In genomic region chr1:192476802-192477298, GRCh38 we compare ENCODE assay signal across 9 cellular contexts.
DNase-seq lines count a peak whose midpoint lies in the region; ATAC-seq and TF ChIP-seq lines count a peak whose summit lies in the region.
"Had no signal": no experiment of that assay in that cellular context is flagged by ENCODE, and none has a peak within 500 bp of the region (broad histone marks: within the 10 kb centered on the region; RNA-seq: fewer than 3 reads in every experiment).

No MANE protein-coding gene starts in this region.

- peaks cover 12% of the 10 kb centered on the region for H3K27me3 Mint-ChIP-seq in activated T-helper 1 cell treated with anti-CD3 and anti-CD28 coated beads, Interleukin-12 subunit alpha, Interleukin-12 subunit beta, Interleukin-2, Interleukin-4 antibody, amounts not matched to agents 30 ng/mL and 10 ng/mL and 1 ng/mL, durations not matched to agents 14 hours and 24 hours and 36 hours (ENCODE audit: insufficient read depth)

- no peaks in the 10 kb centered on the region for H3K36me3 Mint-ChIP-seq in activated T-helper 1 cell treated with anti-CD3 and anti-CD28 coated beads, Interleukin-12 subunit alpha, Interleukin-12 subunit beta, Interleukin-2, Interleukin-4 antibody, amounts not matched to agents 30 ng/mL and 10 ng/mL and 1 ng/mL, durations not matched to agents 14 hours and 24 hours and 36 hours (ENCODE audit: low read depth)

- H3K4me3 ChIP-seq in HEK293 (ENCODE audit: low read depth, low read length) = no peak overlapping the region
- peak overlapping the region in 2 of 10 donors; percentile 2 to 14 for H3K4me3 ChIP-seq in heart right ventricle

- no peak overlapping the region for H3K27ac Mint-ChIP-seq in activated T-helper 1 cell treated with anti-CD3 and anti-CD28 coated beads, Interleukin-12 subunit alpha, Interleukin-12 subunit beta, Interleukin-2, Interleukin-4 antibody, amounts not matched to agents 30 ng/mL and 10 ng/mL and 1 ng/mL, durations not matched to agents 14 hours and 24 hours and 36 hours

- H3K27ac ChIP-seq in HEK293 (ENCODE audit: extremely low read depth, low read depth, low read length) (no peak overlapping the region), heart right ventricle (peak overlapping the region in 7 of 10 donors; percentile 2 to 43 (median 32))
- H3K27ac ChIP-seq: KMS-11 had no signal

- no peak overlapping the region for H3K4me3 Mint-ChIP-seq in activated T-helper 1 cell treated with anti-CD3 and anti-CD28 coated beads, Interleukin-12 subunit alpha, Interleukin-12 subunit beta, Interleukin-2, Interleukin-4 antibody, amounts not matched to agents 30 ng/mL and 10 ng/mL and 1 ng/mL, durations not matched to agents 14 hours and 24 hours and 36 hours

- POLR2A ChIA-PET in HEK293 (lab: Yijun Ruan, JAX) = no interaction called here

- peak; percentile 89 for ATAC-seq in GM18867 (IDR thresholded peaks at IDR 0.05; ENCODE audit: unreplicated experiment)
- peak; percentile 67 to 93 (median 78) for ATAC-seq in heart right ventricle
- no peak for ATAC-seq in HG03196 (IDR thresholded peaks at IDR 0.05; ENCODE audit: unreplicated experiment)

- H3K4me1 ChIP-seq in HEK293 (ENCODE audit: control insufficient read depth, insufficient read depth, low read length) = no peaks in the 10 kb centered on the region
- peaks cover 0 to 14% (median 0%) of the 10 kb centered on the region in 9 donors for H3K4me1 ChIP-seq in heart right ventricle

- DNase-seq in NCI-H226 (peak; percentile 42), heart right ventricle (peak; percentile 41 to 44), UCSD-AML1 (lab: John Stamatoyannopoulos, UW; ENCODE audit: unreplicated experiment) (no peak), T1000 (lab: John Stamatoyannopoulos, UW) (no peak)
- DNase-seq in activated T-helper 1 cell treated with anti-CD3 and anti-CD28 coated beads, Interleukin-12 subunit alpha, Interleukin-12 subunit beta, Interleukin-2, Interleukin-4 antibody, amounts not matched to agents 30 ng/mL and 10 ng/mL and 1 ng/mL, durations not matched to agents 14 hours and 24 hours and 36 hours (ENCODE audit: low spot score) = no peak

- H3K4me1 Mint-ChIP-seq in activated T-helper 1 cell treated with anti-CD3 and anti-CD28 coated beads, Interleukin-12 subunit alpha, Interleukin-12 subunit beta, Interleukin-2, Interleukin-4 antibody, amounts not matched to agents 30 ng/mL and 10 ng/mL and 1 ng/mL, durations not matched to agents 14 hours and 24 hours and 36 hours (ENCODE audit: low read depth) = no peaks in the 10 kb centered on the region

- peaks cover 0 to 12% (median 0%) of the 10 kb centered on the region in 7 donors for H3K27me3 ChIP-seq in heart right ventricle

- no peaks in the 10 kb centered on the region for H3K36me3 ChIP-seq in HEK293 (ENCODE audit: control insufficient read depth in 2 of 2, insufficient read depth in 1 of 2, low read length in 2 of 2)
- H3K36me3 ChIP-seq in heart right ventricle = no peaks in the 10 kb centered on the region

- H3K9me3 ChIP-seq in HEK293 (ENCODE audit: control insufficient read depth, insufficient read depth, low read depth, low read length) (no peaks in the 10 kb centered on the region), heart right ventricle (peaks cover 0 to 9% (median 0%) of the 10 kb centered on the region in 11 donors)

- CTCF ChIA-PET in HEK293 (lab: Yijun Ruan, JAX) = interaction anchor here (0.5 to 2.4 kb wide), 18 partner anchors 14 to 1289 kb away, joined by 3 to 18 read pairs (median 4); partner anchors contain the start of gene RGS2

- 29 to 46% methylated on average over 12 of the region's 12 CpGs for whole genome bisulfite sequencing in heart right ventricle, 2 donors

- intact Hi-C loops in heart right ventricle (cut with DNase I) = loop anchor here (2.0 to 10.0 kb wide), 16 partner anchors 128 to 648 kb away; partner anchors contain the start of genes RGS2 (in 5 of the 10), CDC73 (in 4 of the 10) and GLRX2 (in 1 of the 10)
- intact Hi-C loops in activated T-helper 1 cell treated with anti-CD3 and anti-CD28 coated beads, Interleukin-12 subunit alpha, Interleukin-12 subunit beta, Interleukin-2, Interleukin-4 antibody, amounts not matched to agents 30 ng/mL and 10 ng/mL and 1 ng/mL, durations not matched to agents 14 hours and 24 hours and 36 hours (cut with micrococcal nuclease) = loop anchor here (1.0 to 10.0 kb wide), 5 partner anchors 40 to 1818 kb away; no protein-coding TSS in a partner anchor

- no peaks in the 10 kb centered on the region for H3K9me3 Mint-ChIP-seq in activated T-helper 1 cell treated with anti-CD3 and anti-CD28 coated beads, Interleukin-12 subunit alpha, Interleukin-12 subunit beta, Interleukin-2, Interleukin-4 antibody, amounts not matched to agents 30 ng/mL and 10 ng/mL and 1 ng/mL, durations not matched to agents 14 hours and 24 hours and 36 hours

- TF ChIP-seq CTCF in HEK293 (tag by site-specific recombination; IDR thresholded peaks at IDR 0.05) = no peak
- TF ChIP-seq CTCF in heart right ventricle (IDR thresholded peaks at IDR 0.05) = no peak

TF ChIP-seq in HEK293, 187 proteins besides CTCF, POLR2A, EP300 and RAD21 (continues in another document):
- TF ChIP-seq KLF8 (tag by site-specific recombination; IDR thresholded peaks at IDR 0.05) (no peak), SP7 (tag by site-specific recombination; IDR thresholded peaks at IDR 0.05) (0 out of 2 replicates have a peak, but pooled peaks have one; percentile 44), ZNF184 (tag by site-specific recombination; IDR thresholded peaks at IDR 0.05) (no peak), ZXDB (tag by site-specific recombination; IDR thresholded peaks at IDR 0.05) (no peak), ZNF660 (tag by site-specific recombination; IDR thresholded peaks at IDR 0.05) (peak; percentile 79), ZNF514 (tag by site-specific recombination; IDR thresholded peaks at IDR 0.05) (no peak), ZNF785 (tag by site-specific recombination; IDR thresholded peaks at IDR 0.05) (no peak), ZBTB21 (tag by site-specific recombination; IDR thresholded peaks at IDR 0.05) (peak; percentile 96), ZBTB17 (tag by site-specific recombination; IDR thresholded peaks at IDR 0.05) (0 out of 2 replicates have a peak, but pooled peaks have one; percentile 3), ZNF366 (tag by site-specific recombination; conservative IDR thresholded peaks at IDR 0.05) (0 out of 2 replicates have a peak, but pooled peaks have one; percentile 27), ZNF391 (tag by site-specific recombination; IDR thresholded peaks at IDR 0.05; ENCODE audit: borderline replicate concordance, low read depth) (no peak), PRDM2 (tag by site-specific recombination; IDR thresholded peaks at IDR 0.05; ENCODE audit: borderline replicate concordance) (no peak)
- TF ChIP-seq, protein P1, sequence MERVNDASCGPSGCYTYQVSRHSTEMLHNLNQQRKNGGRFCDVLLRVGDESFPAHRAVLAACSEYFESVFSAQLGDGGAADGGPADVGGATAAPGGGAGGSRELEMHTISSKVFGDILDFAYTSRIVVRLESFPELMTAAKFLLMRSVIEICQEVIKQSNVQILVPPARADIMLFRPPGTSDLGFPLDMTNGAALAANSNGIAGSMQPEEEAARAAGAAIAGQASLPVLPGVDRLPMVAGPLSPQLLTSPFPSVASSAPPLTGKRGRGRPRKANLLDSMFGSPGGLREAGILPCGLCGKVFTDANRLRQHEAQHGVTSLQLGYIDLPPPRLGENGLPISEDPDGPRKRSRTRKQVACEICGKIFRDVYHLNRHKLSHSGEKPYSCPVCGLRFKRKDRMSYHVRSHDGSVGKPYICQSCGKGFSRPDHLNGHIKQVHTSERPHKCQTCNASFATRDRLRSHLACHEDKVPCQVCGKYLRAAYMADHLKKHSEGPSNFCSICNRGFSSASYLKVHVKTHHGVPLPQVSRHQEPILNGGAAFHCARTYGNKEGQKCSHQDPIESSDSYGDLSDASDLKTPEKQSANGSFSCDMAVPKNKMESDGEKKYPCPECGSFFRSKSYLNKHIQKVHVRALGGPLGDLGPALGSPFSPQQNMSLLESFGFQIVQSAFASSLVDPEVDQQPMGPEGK (tag by site-specific recombination; IDR thresholded peaks at IDR 0.05) = no peak

Comparison
In these comparisons a context has a peak if more than half of its experiments do, and no peak if none do; other contexts are left out.
1. DNase-seq: peak in NCI-H226 (single experiment) and heart right ventricle (2 of 2); none in activated T-helper 1 cell treated with anti-CD3 and anti-CD28 coated beads, Interleukin-12 subunit alpha, Interleukin-12 subunit beta, Interleukin-2, Interleukin-4 antibody, amounts not matched to agents 30 ng/mL and 10 ng/mL and 1 ng/mL, durations not matched to agents 14 hours and 24 hours and 36 hours (single experiment), UCSD-AML1 (single experiment) and T1000 (single experiment).